8 cellular contexts compared by ENCODE assay signal in the genomic region with DNA sequence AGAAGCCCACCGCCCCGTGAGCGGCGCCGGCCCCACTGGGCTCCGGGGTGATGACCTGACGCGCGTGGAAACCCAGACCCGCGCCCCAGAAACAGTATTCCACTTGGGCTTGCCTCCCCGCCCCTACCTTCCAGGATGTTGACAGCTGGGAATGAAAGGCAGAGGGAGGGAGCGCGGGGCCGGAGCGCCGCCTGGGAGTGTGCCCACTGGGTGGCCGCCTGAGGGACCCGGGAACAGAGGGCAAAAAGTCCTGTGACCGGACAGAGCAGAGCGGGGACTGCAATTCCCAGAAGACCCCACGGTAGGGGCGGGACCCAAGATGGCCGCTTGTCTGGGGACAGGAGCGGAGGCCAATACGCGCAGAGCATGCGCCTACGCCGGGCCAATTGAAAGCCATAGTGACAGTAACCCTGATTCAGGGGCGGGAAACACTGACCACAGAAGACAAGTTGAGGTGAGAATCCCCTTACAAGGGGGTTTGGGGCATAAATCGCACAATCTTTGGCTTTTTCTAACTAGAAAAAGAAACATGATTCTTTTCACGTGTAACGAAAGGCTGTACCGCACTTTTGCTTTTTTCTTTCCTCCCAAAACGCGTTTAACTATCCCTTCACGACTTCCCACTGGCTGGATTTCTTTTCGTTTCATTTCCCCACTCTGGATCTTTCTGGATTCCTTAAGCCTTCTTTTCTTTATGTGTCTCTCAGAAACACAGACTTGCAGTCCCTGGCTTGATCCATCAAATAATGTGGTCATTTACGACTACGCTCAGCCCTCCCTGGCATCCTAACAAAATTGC. TPM values are rescaled to one million over a fixed set of nuclear protein-coding genes. Genes with fewer than 3 reads are reported as not detected.
DNase-seq lines count a peak whose midpoint lies in the region; ATAC-seq lines count a peak whose summit lies in the region.

TSS of gene FHIT (minus strand) at position 279 of the 799 bp plus-strand sequence.

- peak within 1 kb of the TSS; percentile 50 for H3K27ac ChIP-seq in effector memory CD4-positive, alpha-beta T cell (ENCODE audit: insufficient read depth, low read length, poor library complexity, severe bottlenecking)

- H3K4me1 ChIP-seq in effector memory CD4-positive, alpha-beta T cell (ENCODE audit: control insufficient read depth, insufficient read depth, low read length, poor library complexity, severe bottlenecking): no peaks in the 10 kb centered on the region

- H3K36me3 ChIP-seq in effector memory CD4-positive, alpha-beta T cell (ENCODE audit: control insufficient read depth, insufficient read depth, low read length): no peaks in the 10 kb centered on the region

- no peaks in the 10 kb centered on the region for H3K27me3 ChIP-seq in effector memory CD4-positive, alpha-beta T cell (replicated peaks; ENCODE audit: control insufficient read depth, insufficient read depth, low read length, poor library complexity, severe bottlenecking)

- H3K9me3 ChIP-seq in effector memory CD4-positive, alpha-beta T cell (ENCODE audit: control insufficient read depth, low read length): no peaks in the 10 kb centered on the region

- H3K4me3 ChIP-seq in effector memory CD4-positive, alpha-beta T cell (ENCODE audit: insufficient read depth, low read depth, low read length, poor library complexity, severe bottlenecking): peak within 1 kb of the TSS; percentile 69

- DNase-seq in COLO829 (ENCODE audit: low spot score) (peak; percentile 96), HPDE6-E6E7 (ENCODE audit: extremely low spot score) (peak; percentile 58), NOMO-1 (lab: John Stamatoyannopoulos, UW; ENCODE audit: unreplicated experiment in 2 of 2) (peak; percentile 95 to 96), lung microvascular endothelial cell (ENCODE audit: low read depth in 2 of 2) (peak; percentile 91 to 93)
- DNase-seq in activated CD8-positive, alpha-beta memory T cell treated with anti-CD3 and anti-CD28 coated beads for 24 hours: peak; percentile 91
- DNase-seq in effector memory CD4-positive, alpha-beta T cell: peak; percentile 58 to 79 (median 74)
- peak; percentile 78 to 86 (median 81) for DNase-seq in stimulated activated CD4-positive, alpha-beta T cell treated with anti-CD3 and anti-CD28 coated beads, TNF-alpha, amount 100 ng/mL, for 4 hours (ENCODE audit: low read depth in 3 of 3)

- ATAC-seq in GM19467 (IDR thresholded peaks at IDR 0.05; ENCODE audit: unreplicated experiment): peak; percentile 91

RNA-seq across cellular contexts. Expression of gene FHIT, which starts in this region (rescaled TPM):
- 0.22 and 0.79 TPM in 2 replicates for total RNA-seq in lung microvascular endothelial cell

Comparison
In these comparisons a context has a peak if more than half of its experiments do, and no peak if none do; other contexts are left out.
1. Peak in every context shown above with its lines: DNase-seq, ATAC-seq, H3K4me3 ChIP-seq and H3K27ac ChIP-seq.
2. Peak in DNase-seq in lung microvascular endothelial cell; RNA of the gene not detected or under 1 TPM.